Comparison of ENCODE assay signal across 1 cellular context in the genomic region with DNA sequence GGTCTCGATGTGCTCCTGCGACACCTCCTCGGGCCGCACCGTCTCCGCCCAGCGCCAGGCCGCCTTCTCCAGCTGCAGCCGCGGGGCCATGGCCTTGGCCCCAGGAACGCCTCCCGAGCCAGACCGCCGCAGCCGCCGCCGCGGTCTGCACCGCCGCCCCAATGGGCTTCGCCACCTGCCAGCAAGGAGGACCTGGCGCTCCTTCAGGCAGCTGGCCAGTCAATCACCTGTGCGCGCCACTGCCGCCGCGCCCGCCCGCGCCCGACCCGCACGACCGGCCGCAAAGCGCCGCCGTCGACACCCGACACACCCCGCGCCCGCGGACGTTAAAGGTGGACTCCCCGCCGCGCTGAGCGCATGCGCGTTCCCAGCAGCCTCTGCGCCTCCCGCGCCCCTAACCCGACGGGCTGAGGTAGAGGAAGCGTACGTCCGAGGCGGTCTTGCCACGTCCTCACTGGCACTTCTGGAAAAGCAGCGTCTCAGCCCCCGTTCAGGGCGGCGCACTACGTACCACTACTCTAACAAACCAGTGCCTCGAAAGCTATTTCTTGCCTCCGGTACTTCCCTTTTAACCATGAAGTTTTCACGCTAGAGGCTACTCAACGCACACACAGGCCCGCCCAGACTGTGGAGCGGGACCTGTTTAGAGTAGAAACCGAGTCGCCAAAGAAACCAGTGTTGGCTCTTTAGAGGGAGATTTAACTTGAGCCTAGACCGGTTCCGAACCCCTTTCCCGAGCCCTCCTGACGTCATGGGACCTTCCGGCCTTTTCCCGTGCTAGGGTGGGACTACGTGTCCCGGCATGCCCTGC.
TF ChIP-seq lines count a peak whose summit lies in the region.

A gene with protein sequence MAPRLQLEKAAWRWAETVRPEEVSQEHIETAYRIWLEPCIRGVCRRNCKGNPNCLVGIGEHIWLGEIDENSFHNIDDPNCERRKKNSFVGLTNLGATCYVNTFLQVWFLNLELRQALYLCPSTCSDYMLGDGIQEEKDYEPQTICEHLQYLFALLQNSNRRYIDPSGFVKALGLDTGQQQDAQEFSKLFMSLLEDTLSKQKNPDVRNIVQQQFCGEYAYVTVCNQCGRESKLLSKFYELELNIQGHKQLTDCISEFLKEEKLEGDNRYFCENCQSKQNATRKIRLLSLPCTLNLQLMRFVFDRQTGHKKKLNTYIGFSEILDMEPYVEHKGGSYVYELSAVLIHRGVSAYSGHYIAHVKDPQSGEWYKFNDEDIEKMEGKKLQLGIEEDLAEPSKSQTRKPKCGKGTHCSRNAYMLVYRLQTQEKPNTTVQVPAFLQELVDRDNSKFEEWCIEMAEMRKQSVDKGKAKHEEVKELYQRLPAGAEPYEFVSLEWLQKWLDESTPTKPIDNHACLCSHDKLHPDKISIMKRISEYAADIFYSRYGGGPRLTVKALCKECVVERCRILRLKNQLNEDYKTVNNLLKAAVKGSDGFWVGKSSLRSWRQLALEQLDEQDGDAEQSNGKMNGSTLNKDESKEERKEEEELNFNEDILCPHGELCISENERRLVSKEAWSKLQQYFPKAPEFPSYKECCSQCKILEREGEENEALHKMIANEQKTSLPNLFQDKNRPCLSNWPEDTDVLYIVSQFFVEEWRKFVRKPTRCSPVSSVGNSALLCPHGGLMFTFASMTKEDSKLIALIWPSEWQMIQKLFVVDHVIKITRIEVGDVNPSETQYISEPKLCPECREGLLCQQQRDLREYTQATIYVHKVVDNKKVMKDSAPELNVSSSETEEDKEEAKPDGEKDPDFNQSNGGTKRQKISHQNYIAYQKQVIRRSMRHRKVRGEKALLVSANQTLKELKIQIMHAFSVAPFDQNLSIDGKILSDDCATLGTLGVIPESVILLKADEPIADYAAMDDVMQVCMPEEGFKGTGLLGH (minus strand): TSS at position 282 of the 811 bp plus-strand sequence. CDS start 192 bp downstream, at position 90.

TF ChIP-seq in K562, 482 proteins besides CTCF, POLR2A, EP300 and RAD21 (continued from another document and continues in another):
- TF ChIP-seq FOXP4 (CRISPR knock-in tag; IDR thresholded peaks at IDR 0.05; ENCODE audit: borderline replicate concordance), result no peak; the same call in 1 of the 2 replicates
- TF ChIP-seq CHD4 (IDR thresholded peaks at IDR 0.05; ENCODE audit: insufficient read depth, insufficient replicate concordance, low read depth, low read length, poor library complexity, severe bottlenecking), result no peak
- peak; percentile 35 for TF ChIP-seq CBFA2T3 (IDR thresholded peaks at IDR 0.05)
- TF ChIP-seq ZNF174 (CRISPR knock-in tag; IDR thresholded peaks at IDR 0.05), result no peak
- 0 out of 2 replicates have a peak, but pooled peaks have one; percentile 14 for TF ChIP-seq ZNF707 (CRISPR knock-in tag; conservative IDR thresholded peaks at IDR 0.05)
- no peak for TF ChIP-seq ZNF644 (tag; IDR thresholded peaks at IDR 0.05; ENCODE audit: low read depth)
- no peak for TF ChIP-seq NELFE (IDR thresholded peaks at IDR 0.05; ENCODE audit: insufficient read depth, insufficient read length)
- no peak for TF ChIP-seq ZNF140 (CRISPR knock-in tag; IDR thresholded peaks at IDR 0.05)
- TF ChIP-seq NFXL1 (CRISPR knock-in tag; IDR thresholded peaks at IDR 0.05), result no peak
- TF ChIP-seq, protein P1, sequence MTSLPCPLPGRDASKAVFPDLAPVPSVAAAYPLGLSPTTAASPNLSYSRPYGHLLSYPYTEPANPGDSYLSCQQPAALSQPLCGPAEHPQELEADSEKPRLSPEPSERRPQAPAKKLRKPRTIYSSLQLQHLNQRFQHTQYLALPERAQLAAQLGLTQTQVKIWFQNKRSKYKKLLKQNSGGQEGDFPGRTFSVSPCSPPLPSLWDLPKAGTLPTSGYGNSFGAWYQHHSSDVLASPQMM (CRISPR knock-in tag; IDR thresholded peaks at IDR 0.05), result no peak
- TF ChIP-seq POU5F1 (IDR thresholded peaks at IDR 0.05; ENCODE audit: borderline replicate concordance, low read depth, low read length, partially characterized antibody), result no peak
- no peak for TF ChIP-seq SMARCA5 (IDR thresholded peaks at IDR 0.05)
- TF ChIP-seq FOXA1 (IDR thresholded peaks at IDR 0.05; ENCODE audit: borderline replicate concordance), result no peak
- TF ChIP-seq SMARCA4 (IDR thresholded peaks at IDR 0.05), result peak; percentile 66
- peak; percentile 97 for TF ChIP-seq RBBP5 (IDR thresholded peaks at IDR 0.05; ENCODE audit: borderline replicate concordance, insufficient read depth, low read length, poor library complexity, severe bottlenecking)
- TF ChIP-seq ZNF79 (CRISPR knock-in tag; IDR thresholded peaks at IDR 0.05; ENCODE audit: low read depth), result no peak
- TF ChIP-seq, protein P2, sequence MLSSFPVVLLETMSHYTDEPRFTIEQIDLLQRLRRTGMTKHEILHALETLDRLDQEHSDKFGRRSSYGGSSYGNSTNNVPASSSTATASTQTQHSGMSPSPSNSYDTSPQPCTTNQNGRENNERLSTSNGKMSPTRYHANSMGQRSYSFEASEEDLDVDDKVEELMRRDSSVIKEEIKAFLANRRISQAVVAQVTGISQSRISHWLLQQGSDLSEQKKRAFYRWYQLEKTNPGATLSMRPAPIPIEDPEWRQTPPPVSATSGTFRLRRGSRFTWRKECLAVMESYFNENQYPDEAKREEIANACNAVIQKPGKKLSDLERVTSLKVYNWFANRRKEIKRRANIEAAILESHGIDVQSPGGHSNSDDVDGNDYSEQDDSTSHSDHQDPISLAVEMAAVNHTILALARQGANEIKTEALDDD (IDR thresholded peaks at IDR 0.05), result no peak
- TF ChIP-seq PRDM10 (IDR thresholded peaks at IDR 0.05; ENCODE audit: partially characterized antibody), result peak; percentile 49
- TF ChIP-seq BCOR (IDR thresholded peaks at IDR 0.05), result no peak; the same call in 1 of the 2 replicates
- peak; percentile 8; the same call in 1 of the 2 replicates for TF ChIP-seq PHF21A (IDR thresholded peaks at IDR 0.05; ENCODE audit: borderline replicate concordance, low read depth)
- no peak for TF ChIP-seq RFX1 (IDR thresholded peaks at IDR 0.05)
- TF ChIP-seq ZNF212 (CRISPR knock-in tag; IDR thresholded peaks at IDR 0.05), result no peak
- no peak for TF ChIP-seq SLC30A9 (CRISPR knock-in tag; IDR thresholded peaks at IDR 0.05)
- TF ChIP-seq ZNF76 (CRISPR knock-in tag; IDR thresholded peaks at IDR 0.05; ENCODE audit: borderline replicate concordance), result peak; percentile 80; the same call in 1 of the 2 replicates
- no peak; the same call in 1 of the 2 replicates for TF ChIP-seq TCF7L2 (IDR thresholded peaks at IDR 0.05; ENCODE audit: low read depth, low read length)
- TF ChIP-seq ATF3 (IDR thresholded peaks at IDR 0.05), result peak; percentile 90
- TF ChIP-seq ATF3 (CRISPR knock-in tag; conservative IDR thresholded peaks at IDR 0.05), result peak; percentile 88; the same call in 1 of the 2 replicates
- no peak for TF ChIP-seq CLOCK (CRISPR knock-in tag; IDR thresholded peaks at IDR 0.05; ENCODE audit: borderline replicate concordance)
- TF ChIP-seq ZNF217 (CRISPR knock-in tag; IDR thresholded peaks at IDR 0.05), result no peak
- TF ChIP-seq STAT5B (CRISPR knock-in tag; IDR thresholded peaks at IDR 0.05), result no peak
- TF ChIP-seq ZZZ3 (IDR thresholded peaks at IDR 0.05), result no peak
- TF ChIP-seq ZNF431 (CRISPR knock-in tag; IDR thresholded peaks at IDR 0.05), result 0 out of 2 replicates have a peak, but pooled peaks have one; percentile 18
- TF ChIP-seq CCAR2 (IDR thresholded peaks at IDR 0.05; ENCODE audit: low read depth, low read length), result no peak
- no peak for TF ChIP-seq ZNF184 (CRISPR knock-in tag; IDR thresholded peaks at IDR 0.05)
- no peak for TF ChIP-seq ZNF197 (CRISPR knock-in tag; IDR thresholded peaks at IDR 0.05; ENCODE audit: low read depth)
